Comparison of ENCODE assay signal across 32 cellular contexts in genomic region chr1:97677702-97678101, GRCh38.
"Had no signal": no experiment of that assay in that cellular context is flagged by ENCODE, and none has a peak within 500 bp of the region (broad histone marks: within the 10 kb centered on the region; RNA-seq: fewer than 3 reads in every experiment).

No MANE protein-coding gene starts in this region.

- H3K4me3 ChIP-seq: pancreas, prostate gland, right lobe of liver, sigmoid colon, skin epidermis, smooth muscle cell, spleen, suprapubic skin, testis, tibial artery, transverse colon, upper lobe of right lung, uterus had no signal

- H3K27me3 Mint-ChIP-seq: naive thymus-derived CD8-positive, alpha-beta T cell; natural killer cell treated with Interleukin-12 subunit alpha and Interleukin-12 subunit beta and Interleukin-15 and Interleukin-18, amount 100 ng/mL, for 72 hours; stimulated activated memory B cell treated with anti-CD40 and anti-IgM and Interleukin-4, amounts not matched to agents 10 μg/mL and 1 μg/mL and 100 μg/mL, for 72 hours; stimulated activated naive CD8-positive, alpha-beta T cell treated with anti-CD3 and anti-CD28 coated beads, Interleukin-15, amount 100 ng/mL, for 72 hours had no signal

- H3K4me1 ChIP-seq: pancreas, prostate gland, right lobe of liver, sigmoid colon, spleen, suprapubic skin, testis, tibial artery, transverse colon, upper lobe of right lung, uterus had no signal

- H3K4me1 Mint-ChIP-seq: nephron progenitor cell; stimulated activated memory B cell treated with anti-CD40 and anti-IgM and Interleukin-4, amounts not matched to agents 10 μg/mL and 1 μg/mL and 100 μg/mL, for 72 hours; stimulated activated naive CD8-positive, alpha-beta T cell treated with anti-CD3 and anti-CD28 coated beads, Interleukin-15, amount 100 ng/mL, for 72 hours had no signal

- H3K9me3 Mint-ChIP-seq: natural killer cell treated with Interleukin-12 subunit alpha and Interleukin-12 subunit beta and Interleukin-15 and Interleukin-18, amount 100 ng/mL, for 72 hours; nephron progenitor cell; stimulated activated memory B cell treated with anti-CD40 and anti-IgM and Interleukin-4, amounts not matched to agents 10 μg/mL and 1 μg/mL and 100 μg/mL, for 72 hours; type B pancreatic cell had no signal

- ATAC-seq: naive thymus-derived CD8-positive, alpha-beta T cell; natural killer cell treated with Interleukin-12 subunit alpha and Interleukin-12 subunit beta and Interleukin-15 and Interleukin-18, amount 100 ng/mL, for 72 hours; pancreas; right cardiac atrium; right lobe of liver; stimulated activated memory B cell treated with anti-CD40 and anti-IgM and Interleukin-4, amounts not matched to agents 10 μg/mL and 1 μg/mL and 100 μg/mL, for 72 hours; stimulated activated naive CD8-positive, alpha-beta T cell treated with anti-CD3 and anti-CD28 coated beads, Interleukin-15, amount 100 ng/mL, for 72 hours; stimulated activated naive CD8-positive, alpha-beta T cell treated with anti-CD3 and anti-CD28 coated beads, Interleukin-15, Interleukin-2, amounts not matched to agents 100 U/mL and 50 U/mL, for 24 hours; upper lobe of right lung had no signal

- H3K9me3 ChIP-seq: neutrophil, pancreas, prostate gland, right lobe of liver, sigmoid colon, spleen, suprapubic skin, testis, tibial artery, transverse colon, upper lobe of right lung, uterus had no signal

- H3K4me2 ChIP-seq: smooth muscle cell had no signal

- H3K36me3 Mint-ChIP-seq: type B pancreatic cell had no signal

- H3K27ac Mint-ChIP-seq: naive thymus-derived CD8-positive, alpha-beta T cell; natural killer cell treated with Interleukin-12 subunit alpha and Interleukin-12 subunit beta and Interleukin-15 and Interleukin-18, amount 100 ng/mL, for 72 hours; nephron progenitor cell; stimulated activated memory B cell treated with anti-CD40 and anti-IgM and Interleukin-4, amounts not matched to agents 10 μg/mL and 1 μg/mL and 100 μg/mL, for 72 hours; stimulated activated naive CD8-positive, alpha-beta T cell treated with anti-CD3 and anti-CD28 coated beads, Interleukin-15, amount 100 ng/mL, for 72 hours; type B pancreatic cell had no signal

- H3K27ac ChIP-seq: neutrophil, pancreas, prostate gland, right lobe of liver, sigmoid colon, skin epidermis, spleen, suprapubic skin, testis, tibial artery, transverse colon, upper lobe of right lung, uterus had no signal

- H3K4me3 Mint-ChIP-seq: naive thymus-derived CD8-positive, alpha-beta T cell; natural killer cell treated with Interleukin-12 subunit alpha and Interleukin-12 subunit beta and Interleukin-15 and Interleukin-18, amount 100 ng/mL, for 72 hours; nephron progenitor cell; neural crest cell; stimulated activated memory B cell treated with anti-CD40 and anti-IgM and Interleukin-4, amounts not matched to agents 10 μg/mL and 1 μg/mL and 100 μg/mL, for 72 hours; stimulated activated naive CD8-positive, alpha-beta T cell treated with anti-CD3 and anti-CD28 coated beads, Interleukin-15, amount 100 ng/mL, for 72 hours; type B pancreatic cell had no signal

- H3K27me3 ChIP-seq: neutrophil, pancreas, right lobe of liver, sigmoid colon, spleen, suprapubic skin, testis, tibial artery, transverse colon, upper lobe of right lung, uterus had no signal

- DNase-seq: naive thymus-derived CD8-positive, alpha-beta T cell; nephron progenitor cell; nucleus accumbens; pancreas; retina; right cardiac atrium; right lobe of liver; sigmoid colon; spleen; stimulated activated CD4-positive, alpha-beta T cell treated with anti-CD3 and anti-CD28 coated beads, Interleukin-12 subunit alpha, Interleukin-12 subunit beta, amount 100 ng/mL, for 4 hours; stimulated activated CD4-positive, alpha-beta T cell treated with anti-CD3 and anti-CD28 coated beads, Interleukin-1b, Interleukin-23, amount 100 ng/mL, for 48 hours; stimulated activated CD4-positive, alpha-beta T cell treated with anti-CD3 and anti-CD28 coated beads, Interleukin-4, amount 100 ng/mL, for 1 hour; stimulated activated CD4-positive, alpha-beta T cell treated with anti-CD3 and anti-CD28 coated beads, Interleukin-4, amount 100 ng/mL, for 4 hours; stimulated activated CD8-positive, alpha-beta memory T cell treated with anti-CD3 and anti-CD28 coated beads, Interleukin-4, amount 100 ng/mL, for 48 hours; stimulated activated naive CD4-positive, alpha-beta T cell; stimulated activated naive CD8-positive, alpha-beta T cell treated with anti-CD3 and anti-CD28 coated beads, Interleukin-15, amount 100 ng/mL, for 72 hours; stimulated activated naive CD8-positive, alpha-beta T cell treated with anti-CD3 and anti-CD28 coated beads, Interleukin-15, Interleukin-2, amounts not matched to agents 100 U/mL and 50 U/mL, for 24 hours; substantia nigra; testis; tibial artery; transverse colon; upper lobe of right lung; uterus had no signal

- H3K36me3 ChIP-seq: pancreas, prostate gland, suprapubic skin, transverse colon, uterus had no signal
